ENCODE assay signal across 2 cellular contexts in the genomic region with DNA sequence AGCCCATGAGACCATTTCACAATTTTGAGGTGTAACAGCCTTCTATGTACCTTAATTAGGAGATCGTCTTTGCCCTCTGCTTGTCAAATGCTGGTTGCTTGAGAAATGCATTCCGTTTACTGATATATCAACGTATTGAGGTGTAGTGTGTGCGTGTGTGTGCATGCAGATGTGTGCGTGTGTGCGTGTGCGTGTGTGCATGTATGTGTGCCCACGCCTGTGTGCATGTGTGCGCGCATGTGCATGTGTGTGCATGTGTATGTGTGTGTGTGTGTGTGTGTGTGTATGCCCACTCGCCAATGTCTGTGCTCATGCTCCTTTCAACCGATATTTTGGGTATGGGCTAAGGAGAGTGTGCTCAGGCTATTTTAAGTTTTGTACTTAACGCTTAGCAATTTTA.
TF ChIP-seq lines count a peak whose summit lies in the region.

No MANE protein-coding gene starts in this region.

TF ChIP-seq in HepG2, 621 proteins besides CTCF, POLR2A, EP300 and RAD21:
- no peak for TF ChIP-seq ZNF124 (CRISPR knock-in tag; IDR thresholded peaks at IDR 0.05)
- TF ChIP-seq, protein P1, sequence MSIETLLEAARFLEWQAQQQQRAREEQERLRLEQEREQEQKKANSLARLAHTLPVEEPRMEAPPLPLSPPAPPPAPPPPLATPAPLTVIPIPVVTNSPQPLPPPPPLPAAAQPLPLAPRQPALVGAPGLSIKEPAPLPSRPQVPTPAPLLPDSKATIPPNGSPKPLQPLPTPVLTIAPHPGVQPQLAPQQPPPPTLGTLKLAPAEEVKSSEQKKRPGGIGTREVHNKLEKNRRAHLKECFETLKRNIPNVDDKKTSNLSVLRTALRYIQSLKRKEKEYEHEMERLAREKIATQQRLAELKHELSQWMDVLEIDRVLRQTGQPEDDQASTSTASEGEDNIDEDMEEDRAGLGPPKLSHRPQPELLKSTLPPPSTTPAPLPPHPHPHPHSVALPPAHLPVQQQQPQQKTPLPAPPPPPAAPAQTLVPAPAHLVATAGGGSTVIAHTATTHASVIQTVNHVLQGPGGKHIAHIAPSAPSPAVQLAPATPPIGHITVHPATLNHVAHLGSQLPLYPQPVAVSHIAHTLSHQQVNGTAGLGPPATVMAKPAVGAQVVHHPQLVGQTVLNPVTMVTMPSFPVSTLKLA (IDR thresholded peaks at IDR 0.05) = peak; percentile 26; the same call in 1 of the 2 replicates

TF ChIP-seq in GM12878, 131 proteins besides CTCF, POLR2A, EP300 and RAD21:
- TF ChIP-seq, protein P2, sequence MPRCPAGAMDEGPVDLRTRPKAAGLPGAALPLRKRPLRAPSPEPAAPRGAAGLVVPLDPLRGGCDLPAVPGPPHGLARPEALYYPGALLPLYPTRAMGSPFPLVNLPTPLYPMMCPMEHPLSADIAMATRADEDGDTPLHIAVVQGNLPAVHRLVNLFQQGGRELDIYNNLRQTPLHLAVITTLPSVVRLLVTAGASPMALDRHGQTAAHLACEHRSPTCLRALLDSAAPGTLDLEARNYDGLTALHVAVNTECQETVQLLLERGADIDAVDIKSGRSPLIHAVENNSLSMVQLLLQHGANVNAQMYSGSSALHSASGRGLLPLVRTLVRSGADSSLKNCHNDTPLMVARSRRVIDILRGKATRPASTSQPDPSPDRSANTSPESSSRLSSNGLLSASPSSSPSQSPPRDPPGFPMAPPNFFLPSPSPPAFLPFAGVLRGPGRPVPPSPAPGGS (IDR thresholded peaks at IDR 0.05; ENCODE audit: borderline replicate concordance, insufficient read depth, low read depth, low read length, poor library complexity, severe bottlenecking) = peak; percentile 95
- TF ChIP-seq ZBED1 (IDR thresholded peaks at IDR 0.05; ENCODE audit: borderline replicate concordance) = no peak
- TF ChIP-seq TCF3 (IDR thresholded peaks at IDR 0.05; ENCODE audit: borderline replicate concordance, insufficient read depth, low read depth, low read length) = peak; percentile 59; the same call in 1 of the 2 replicates
- TF ChIP-seq, protein P3, sequence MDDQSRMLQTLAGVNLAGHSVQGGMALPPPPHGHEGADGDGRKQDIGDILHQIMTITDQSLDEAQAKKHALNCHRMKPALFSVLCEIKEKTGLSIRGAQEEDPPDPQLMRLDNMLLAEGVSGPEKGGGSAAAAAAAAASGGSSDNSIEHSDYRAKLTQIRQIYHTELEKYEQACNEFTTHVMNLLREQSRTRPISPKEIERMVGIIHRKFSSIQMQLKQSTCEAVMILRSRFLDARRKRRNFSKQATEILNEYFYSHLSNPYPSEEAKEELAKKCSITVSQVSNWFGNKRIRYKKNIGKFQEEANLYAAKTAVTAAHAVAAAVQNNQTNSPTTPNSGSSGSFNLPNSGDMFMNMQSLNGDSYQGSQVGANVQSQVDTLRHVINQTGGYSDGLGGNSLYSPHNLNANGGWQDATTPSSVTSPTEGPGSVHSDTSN (IDR thresholded peaks at IDR 0.05; ENCODE audit: insufficient replicate concordance, low read depth, low read length) = peak; percentile 58
- TF ChIP-seq POLR2AphosphoS2 (IDR thresholded peaks at IDR 0.05; ENCODE audit: low read depth, low read length) = no peak
